28 cellular contexts compared by ENCODE assay signal in the genomic region with DNA sequence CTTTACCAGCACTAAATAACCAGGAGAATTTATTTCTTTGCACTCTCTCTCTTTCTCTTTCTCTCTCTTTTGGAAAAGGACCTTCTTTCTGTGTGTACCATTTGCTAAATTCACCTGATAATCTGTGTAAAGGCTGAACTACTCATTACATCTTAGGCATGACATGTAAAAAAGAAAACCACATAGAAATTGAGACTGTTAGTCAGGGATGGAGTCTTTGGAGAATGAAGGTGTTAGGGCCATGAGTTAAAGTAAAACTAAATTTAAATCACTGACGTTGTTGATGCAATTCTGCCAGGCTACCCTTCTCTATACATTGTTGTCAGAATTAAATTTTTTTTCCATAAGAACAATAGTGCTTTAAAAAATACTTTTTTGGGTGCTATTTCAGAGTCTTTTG.
"Had no signal": no experiment of that assay in that cellular context is flagged by ENCODE, and none has a peak within 500 bp of the region (broad histone marks: within the 10 kb centered on the region; RNA-seq: fewer than 3 reads in every experiment).

No MANE protein-coding gene starts in this region.

- ATAC-seq: K562, PC-3, SK-N-SH treated with all-trans-retinoic acid at 6 μM for 48 hours had no signal

- H3K4me1 Mint-ChIP-seq: brain had no signal

- H3K27ac Mint-ChIP-seq: activated CD4-positive, alpha-beta memory T cell treated with anti-CD3 and anti-CD28 coated beads, Interleukin-2, amount 10 ng/mL, durations not matched to agents 7 days and 5 days; brain had no signal

- DNase-seq: activated CD4-positive, alpha-beta memory T cell treated with anti-CD3 and anti-CD28 coated beads, Interleukin-2, amount 10 ng/mL, durations not matched to agents 7 days and 5 days; activated CD4-positive, alpha-beta T cell treated with anti-CD3 and anti-CD28 coated beads for 48 hours; activated effector memory CD4-positive, alpha-beta T cell treated with Interleukin-2 at 50 U/mL for 16 hours; activated naive CD4-positive, alpha-beta T cell treated with anti-CD3 and anti-CD28 coated beads, Interleukin-2, amount 50 U/mL, for 16 hours; anterior cingulate cortex; caudate nucleus; cerebellar nuclear complex; NCI-H1092 treated with DMSO at 0.1 percent for 48 hours; NCI-H1417; NCI-H146; NCI-H187; NCI-H2029 treated with DMSO at 0.1 percent for 48 hours; NCI-H2107; NCI-H2171; NCI-H510A; NCI-H526; NCI-H748 treated with DMSO at 0.1 percent for 48 hours; NK-92 treated with Interleukin-12 subunit alpha and Interleukin-12 subunit beta, amount 100 ng/mL, for 24 hours; PC-3; Peyer's patch; RPMI8226; SIG-M5; T-helper 1 cell; T-helper 2 cell; T-helper 9 cell had no signal

- H3K4me3 Mint-ChIP-seq: activated CD4-positive, alpha-beta memory T cell treated with anti-CD3 and anti-CD28 coated beads, Interleukin-2, amount 10 ng/mL, durations not matched to agents 7 days and 5 days; brain had no signal

- H3K36me3 Mint-ChIP-seq: brain had no signal

- H3K9me3 Mint-ChIP-seq: brain had no signal
